15 cellular contexts compared by ENCODE assay signal in the genomic region with DNA sequence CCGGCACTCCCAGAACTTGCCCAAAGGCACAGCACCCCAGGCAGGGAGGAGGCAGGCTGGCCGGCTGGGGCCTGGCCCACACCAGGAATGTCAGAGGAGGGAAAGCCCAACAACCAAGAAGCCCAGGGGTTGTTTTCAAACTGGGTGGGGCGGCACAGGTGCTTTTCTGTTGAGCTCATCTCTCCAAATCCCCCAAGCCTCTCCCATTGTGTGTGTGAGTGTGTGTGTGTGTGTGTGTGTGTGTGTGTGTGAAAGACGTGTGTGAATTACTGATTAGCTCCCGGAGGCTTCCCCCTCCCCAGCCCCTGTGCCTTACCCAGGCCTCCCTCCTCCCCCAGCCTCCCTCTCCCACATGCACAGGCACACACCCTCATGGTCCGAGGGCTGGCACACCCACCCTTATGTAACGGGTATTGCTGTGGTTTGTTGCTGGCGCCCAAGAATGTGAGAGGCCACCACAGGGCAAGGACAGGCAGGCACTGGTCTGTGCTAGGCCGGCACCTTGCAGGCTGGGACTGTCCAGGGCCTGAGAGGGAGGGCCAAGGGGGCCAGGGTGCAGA. TPM values are rescaled to one million over a fixed set of nuclear protein-coding genes. Genes with fewer than 3 reads are reported as not detected.
DNase-seq lines count a peak whose midpoint lies in the region; ATAC-seq and TF ChIP-seq lines count a peak whose summit lies in the region.
"Had no signal": no experiment of that assay in that cellular context is flagged by ENCODE, and none has a peak within 500 bp of the region (broad histone marks: within the 10 kb centered on the region; RNA-seq: fewer than 3 reads in every experiment).

No MANE protein-coding gene starts in this region.

- WGBS in mammary epithelial cell (ENCODE audit: low coverage, missing lambda C conversion rate): 3% methylated on average over 8 of the region's 9 CpGs
- WGBS in lung, 2 donors: 67 to 73% methylated on average over 9 of the region's 9 CpGs
- 60% methylated on average over 9 of the region's 9 CpGs; no CpG with 5 or more reads in 1 of the 2 donors for WGBS in transverse colon (ENCODE audit: low coverage in 1 of 2), 2 donors

- no peak for TF ChIP-seq POLR2A in transverse colon (IDR thresholded peaks at IDR 0.05)

- dilution Hi-C loops in mammary epithelial cell (cut with HindIII; ENCODE audit: low sequenced_read_pairs): no loop called here

- H3K4me2 ChIP-seq in mammary epithelial cell (ENCODE audit: insufficient read depth, low read depth, low read length): peak overlapping the region; percentile 64

- BruUV-seq in mammary epithelial cell (replicated peaks; lab: Mats Ljungman, UMichigan): no TSS peak

- in situ Hi-C loops in mammary epithelial cell (cut with MboI; ENCODE audit: low sequenced_read_pairs in 2 of 2): loop anchor here (25.0 kb wide), 2 partner anchors 385 to 460 kb away; partner anchors contain the start of gene NECTIN1 (in 1 of the 2)
- in situ Hi-C loops in transverse colon (cut with MboI; ENCODE audit: low pct_ligation_motif_present in 1 of 4, low pct_unique_long_range_greater_than_20kb in 1 of 4, low sequenced_read_pairs in 3 of 4): loop anchor here in 3 of 4 donors (25.0 kb wide), 2 partner anchors 460 to 635 kb away; no protein-coding TSS in a partner anchor

- no peak for TF ChIP-seq EP300 in transverse colon (IDR thresholded peaks at IDR 0.05; ENCODE audit: low read depth)

- H3K27me3 ChIP-seq in mammary epithelial cell (ENCODE audit: insufficient read depth, low read length) (no peaks in the 10 kb centered on the region), lung (ENCODE audit: control insufficient read depth, insufficient read depth) (no peaks in the 10 kb centered on the region), transverse colon (no peaks in the 10 kb centered on the region)

- peaks cover 23% of the 10 kb centered on the region for H3K79me2 ChIP-seq in mammary epithelial cell (ENCODE audit: insufficient read depth, low read length)

- intact Hi-C loops in mammary epithelial cell (cut with micrococcal nuclease) (loop anchor here (1.0 to 10.0 kb wide), 2 partner anchors 14 to 737 kb away; partner anchors contain the start of gene USP2), transverse colon (cut with DNase I; ENCODE audit: low total_unique reads) (no loop called here)

- no peaks in the 10 kb centered on the region for H3K9me3 ChIP-seq in mammary epithelial cell (replicated peaks; ENCODE audit: insufficient read depth, low read length)
- H3K9me3 ChIP-seq in lung (ENCODE audit: control insufficient read depth in 2 of 2, insufficient read depth in 1 of 2, low read length in 1 of 2): peaks cover 0 to 2% of the 10 kb centered on the region in 2 donors
- H3K9me3 ChIP-seq in transverse colon: no peaks in the 10 kb centered on the region

- H3K27ac ChIP-seq in mammary epithelial cell (ENCODE audit: insufficient read depth, low read depth, low read length) (peak overlapping the region; percentile 87), lung (ENCODE audit: low read depth in 1 of 2, low read length in 1 of 2) (peak overlapping the region in 1 of 2 donors; percentile 59), transverse colon (no peak overlapping the region)
- H3K27ac ChIP-seq: 22Rv1 had no signal

- H3K4me3 ChIP-seq in mammary epithelial cell (replicated peaks in 1 of 3; ENCODE audit: insufficient read depth in 1 of 3, low read depth in 2 of 3, low read length in 3 of 3) (no peak overlapping the region), lung (no peak overlapping the region), transverse colon (no peak overlapping the region)

- DNase-seq in SIG-M5 treated with dmso at 0.1 percent for 504 hours (lab: John Stamatoyannopoulos, UW; ENCODE audit: unreplicated experiment) (peak; percentile 27), SIG-M5 (lab: John Stamatoyannopoulos, UW) (no peak), mammary epithelial cell (peak; percentile 95), lung (ENCODE audit: low spot score) (peak; percentile 47), transverse colon (peak; percentile 24), AML-193 (lab: John Stamatoyannopoulos, UW) (no peak), amniotic stem cell (lab: John Stamatoyannopoulos, UW) (no peak), NCI-H2107 treated with DMSO at 0.1 percent for 48 hours (lab: John Stamatoyannopoulos, UW; ENCODE audit: unreplicated experiment) (no peak)
- DNase-seq: activated naive CD4-positive, alpha-beta T cell treated with anti-CD3 and anti-CD28 coated beads, Interleukin-2, amount 10 ng/mL, durations not matched to agents 7 days and 5 days; central memory CD4-positive, alpha-beta T cell; NCI-H1417; NCI-H510A; SHP77 treated with DMSO at 0.1 percent for 48 hours; substantia nigra had no signal

- TF ChIP-seq CTCF in mammary epithelial cell (conservative IDR thresholded peaks at IDR 0.05 in 1 of 2, IDR thresholded peaks at IDR 0.05 in 1 of 2; ENCODE audit: extremely low read depth in 1 of 2, insufficient read depth in 1 of 2, low read depth in 1 of 2, low read length in 2 of 2): no peak
- TF ChIP-seq CTCF in lung (IDR thresholded peaks at IDR 0.05; ENCODE audit: control extremely low read depth, extremely low read depth): no peak
- TF ChIP-seq CTCF in transverse colon (IDR thresholded peaks at IDR 0.05): no peak

- no peaks in the 10 kb centered on the region for H4K20me1 ChIP-seq in mammary epithelial cell (ENCODE audit: insufficient read depth, low read length)

- peak overlapping the region; percentile 83 for H3K9ac ChIP-seq in mammary epithelial cell (ENCODE audit: insufficient read depth, low read length)

- H3K4me1 ChIP-seq in mammary epithelial cell (ENCODE audit: insufficient read depth, low read length) (peaks cover 53% of the 10 kb centered on the region), lung (ENCODE audit: control insufficient read depth in 2 of 2, insufficient read depth in 2 of 2, low read length in 2 of 2) (peaks cover 0 to 4% of the 10 kb centered on the region in 2 donors), transverse colon (no peaks in the 10 kb centered on the region)

- H2AFZ ChIP-seq in mammary epithelial cell (ENCODE audit: low read depth, low read length): no peak overlapping the region

- peak; percentile 37 for ATAC-seq in lung (ENCODE audit: insufficient read depth, low FRiP score)

- H3K36me3 ChIP-seq in mammary epithelial cell (ENCODE audit: insufficient read depth, low read length) (peaks cover 30% of the 10 kb centered on the region), lung (ENCODE audit: control insufficient read depth in 2 of 2, insufficient read depth in 2 of 2, low read length in 2 of 2) (no peaks in the 10 kb centered on the region), transverse colon (no peaks in the 10 kb centered on the region)

- CTCF ChIA-PET in mammary epithelial cell (lab: Charles Lee; ENCODE audit: low non-redundant PET): interaction anchor here (0.6 to 0.7 kb wide), 2 partner anchors 13 to 178 kb away, joined by 4 to 9 read pairs; no protein-coding TSS in a partner anchor

RNA-seq across cellular contexts. Expression of gene TRIM29, which starts 15.9 kb away (rescaled TPM):
- 100 to 1,000 TPM; 256 to 341 TPM for total RNA-seq in mammary epithelial cell
- polyA plus RNA-seq in mammary epithelial cell: 315 TPM
- 668 TPM for polyA minus RNA-seq in mammary epithelial cell
- 10 to 100 TPM in 1 of 2 donors, 1 to 10 TPM in 1; 4.4 to 26.6 TPM for total RNA-seq in lung
- polyA plus RNA-seq in lung: 10 to 100 TPM; 13.0 to 20.7 TPM
- total RNA-seq in transverse colon: 1 to 10 TPM in 2 of 4 donors, under 1 TPM in 1, not detected in 1; 0.75 to 7.8 (median 4.4) TPM

Comparison
In these comparisons a context has a peak if more than half of its experiments do, and no peak if none do; other contexts are left out.
1. DNase-seq: peak in SIG-M5 treated with dmso at 0.1 percent for 504 hours (single experiment), mammary epithelial cell (single experiment), lung (single experiment) and transverse colon (single experiment); none in SIG-M5 (single experiment), AML-193 (0 of 2), amniotic stem cell (single experiment) and NCI-H2107 treated with DMSO at 0.1 percent for 48 hours (single experiment).
2. RNA of gene TRIM29, which starts 15.9 kb away (total RNA-seq): 256 to 341 TPM in mammary epithelial cell; 4.4 to 26.6 TPM in lung and 0.75 to 7.8 TPM in transverse colon; every median in the first group is over 4 times any median in the second.